In genomic region chr1:10291705-10292104, GRCh38 we compare ENCODE assay signal across 23 cellular contexts.
DNase-seq lines count a peak whose midpoint lies in the region; ATAC-seq, FAIRE-seq and TF ChIP-seq lines count a peak whose summit lies in the region.
"Had no signal": no experiment of that assay in that cellular context is flagged by ENCODE, and none has a peak within 500 bp of the region (broad histone marks: within the 10 kb centered on the region; RNA-seq: fewer than 3 reads in every experiment).

No MANE protein-coding gene starts in this region.

- H3K36me3 ChIP-seq in liver (ENCODE audit: control insufficient read depth in 4 of 4, insufficient read depth in 3 of 4, low read depth in 1 of 4, low read length in 3 of 4) = peaks cover 4 to 21% (median 15%) of the 10 kb centered on the region in 4 donors
- H3K36me3 ChIP-seq in skeletal muscle tissue (ENCODE audit: control insufficient read depth in 3 of 3, insufficient read depth in 3 of 3, low read length in 3 of 3) = peaks cover 33 to 70% (median 52%) of the 10 kb centered on the region in 3 donors

- H3K4me3 ChIP-seq in A549 (no peak overlapping the region), liver (ENCODE audit: low read depth in 1 of 3, low read length in 3 of 3) (no peak overlapping the region), skeletal muscle tissue (ENCODE audit: low read length in 3 of 3) (no peak overlapping the region)
- H3K4me3 ChIP-seq: Peyer's patch had no signal

- WGBS in A549 (ENCODE audit: missing lambda C conversion rate) = 78% methylated on average over 1 of the region's 1 CpG
- 52% methylated on average over 1 of the region's 1 CpG for WGBS in liver

- TF ChIP-seq RAD21 in A549 (conservative IDR thresholded peaks at IDR 0.05 in 1 of 2, IDR thresholded peaks at IDR 0.05 in 1 of 2) = no peak
- TF ChIP-seq RAD21 in liver (IDR thresholded peaks at IDR 0.05) = no peak

- peak overlapping the region in 3 of 5 experiments; percentile 76 to 84 (median 81) for H3K27ac Mint-ChIP-seq in brain
- H3K27ac Mint-ChIP-seq in Calu3 (ENCODE audit: unreplicated experiment) = no peak overlapping the region

- H3K4me3 Mint-ChIP-seq in brain (no peak overlapping the region), Calu3 (ENCODE audit: low read depth, unreplicated experiment) (no peak overlapping the region)
- H3K4me3 Mint-ChIP-seq: CD8-positive, alpha-beta memory T cell had no signal

- POLR2A ChIA-PET in A549 (lab: Yijun Ruan, JAX) = no interaction called here
- POLR2A ChIA-PET in HEK293T (lab: Yijun Ruan, JAX) = no interaction called here

- H3K27me3 Mint-ChIP-seq in brain = no peaks in the 10 kb centered on the region
- H3K27me3 Mint-ChIP-seq in Calu3 (ENCODE audit: unreplicated experiment) = no peaks in the 10 kb centered on the region
- H3K27me3 Mint-ChIP-seq: CD8-positive, alpha-beta memory T cell had no signal

- no TSS peak for BruUV-seq in Calu3 (replicated peaks; lab: Mats Ljungman, UMichigan)

- H3K4me1 Mint-ChIP-seq in brain (peaks cover 55% of the 10 kb centered on the region), Calu3 (ENCODE audit: low read depth, unreplicated experiment) (no peaks in the 10 kb centered on the region)
- H3K4me1 Mint-ChIP-seq: CD8-positive, alpha-beta memory T cell had no signal

- no peak for FAIRE-seq in A549 (lab: Jason Lieb, UNC)
- FAIRE-seq: D721Med, H54 had no signal

- peak overlapping the region in 1 of 2 donors; percentile 69 for H3K9ac ChIP-seq in liver (ENCODE audit: low read depth in 1 of 2, low read length in 2 of 2)
- H3K9ac ChIP-seq in skeletal muscle tissue (ENCODE audit: low read depth in 1 of 3, low read length in 3 of 3) = no peak overlapping the region

- TF ChIP-seq CTCF in A549 (IDR thresholded peaks at IDR 0.05) (no peak), brain (conservative IDR thresholded peaks at IDR 0.05) (no peak), liver (IDR thresholded peaks at IDR 0.05; ENCODE audit: low read depth, low read length, missing input control) (no peak), Calu3 (IDR thresholded peaks at IDR 0.05; ENCODE audit: unreplicated experiment) (no peak)

- no peak for DNase-seq in A549 (ENCODE audit: low read depth in 1 of 2, low spot score in 1 of 2)
- DNase-seq in HEK293T (ENCODE audit: extremely low spot score) = no peak
- no peak for DNase-seq in Calu3
- DNase-seq in stimulated activated CD4-positive, alpha-beta T cell treated with anti-CD3 and anti-CD28 coated beads, Interleukin-2, amount 100 ng/mL, for 48 hours = no peak
- DNase-seq in GOT3 (lab: John Stamatoyannopoulos, UW) = no peak
- DNase-seq: CD8-positive, alpha-beta memory T cell; DMS53; GF-D8; KBM-7; NCI-H1092 treated with DMSO at 0.1 percent for 48 hours; NCI-H1436 treated with DMSO at 0.1 percent for 48 hours; NCI-H1930; NCI-H2227 treated with DMSO at 0.1 percent for 48 hours; NCI-H510A; NK-92 treated with Interleukin-12 subunit alpha and Interleukin-12 subunit beta, amount 100 ng/mL, for 24 hours; Peyer's patch had no signal

- H3K9me3 ChIP-seq in A549 (no peaks in the 10 kb centered on the region), liver (ENCODE audit: control insufficient read depth in 4 of 4, low read length in 3 of 4) (no peaks in the 10 kb centered on the region), skeletal muscle tissue (ENCODE audit: control insufficient read depth in 3 of 3, low read length in 3 of 3) (no peaks in the 10 kb centered on the region)
- H3K9me3 ChIP-seq: Peyer's patch had no signal

- CTCF ChIA-PET in A549 (lab: Yijun Ruan, JAX) (no interaction called here), HEK293T (lab: Yijun Ruan, JAX) (no interaction called here), Calu3 (lab: Charles Lee) (no interaction called here)

- peaks cover 80% of the 10 kb centered on the region for H3K36me3 Mint-ChIP-seq in brain
- no peaks in the 10 kb centered on the region for H3K36me3 Mint-ChIP-seq in Calu3 (ENCODE audit: insufficient read depth, unreplicated experiment)

- TF ChIP-seq EP300 in A549 (IDR thresholded peaks at IDR 0.05) = no peak

- TF ChIP-seq POLR2A in A549 (IDR thresholded peaks at IDR 0.05; ENCODE audit: low read length) = no peak

- intact Hi-C loops in Calu3 (cut with micrococcal nuclease; ENCODE audit: unreplicated experiment) = no loop called here

- ATAC-seq in A549 = no peak
- ATAC-seq: SK-N-SH treated with all-trans-retinoic acid at 6 μM for 48 hours had no signal

- no peaks in the 10 kb centered on the region for H3K27me3 ChIP-seq in liver (ENCODE audit: control insufficient read depth in 4 of 4, insufficient read depth in 4 of 4, low read length in 3 of 4)
- H3K27me3 ChIP-seq in skeletal muscle tissue (ENCODE audit: control insufficient read depth in 3 of 3, insufficient read depth in 3 of 3, low read length in 3 of 3) = no peaks in the 10 kb centered on the region
- H3K27me3 ChIP-seq: Peyer's patch had no signal

- H3K4me1 ChIP-seq in A549 = peaks cover 11% of the 10 kb centered on the region; the same call in 2 of the 3 replicates
- peaks cover 4 to 20% (median 11%) of the 10 kb centered on the region in 4 donors for H3K4me1 ChIP-seq in liver (ENCODE audit: control insufficient read depth in 4 of 4, insufficient read depth in 4 of 4, low read length in 3 of 4)
- peaks cover 13 to 20% (median 20%) of the 10 kb centered on the region in 3 donors for H3K4me1 ChIP-seq in skeletal muscle tissue (ENCODE audit: control insufficient read depth in 3 of 3, insufficient read depth in 3 of 3, low read length in 3 of 3)
- H3K4me1 ChIP-seq: Peyer's patch had no signal

- H3K4me2 ChIP-seq in A549 = no peak overlapping the region; the same call in 2 of the 3 replicates

- no peak overlapping the region for H3K27ac ChIP-seq in A549
- peak overlapping the region; percentile 77 to 92 for H3K27ac ChIP-seq in liver (ENCODE audit: low read depth in 1 of 2, low read length in 2 of 2)
- peak overlapping the region; percentile 10 for H3K27ac ChIP-seq in skeletal muscle tissue (ENCODE audit: low read depth, low read length)
- H3K27ac ChIP-seq: C4-2B, Peyer's patch had no signal

- H3K9me3 Mint-ChIP-seq in brain (no peaks in the 10 kb centered on the region), Calu3 (ENCODE audit: low read depth, unreplicated experiment) (no peaks in the 10 kb centered on the region)
- H3K9me3 Mint-ChIP-seq: CD8-positive, alpha-beta memory T cell had no signal

TF ChIP-seq in A549, 52 proteins besides CTCF, POLR2A, EP300 and RAD21:
- TF ChIP-seq KDM5A (IDR thresholded peaks at IDR 0.05) (no peak), MAFK (IDR thresholded peaks at IDR 0.05; ENCODE audit: partially characterized antibody) (peak; percentile 52)

TF ChIP-seq in liver, 16 proteins besides CTCF, POLR2A, EP300 and RAD21 (continues in another document):
- TF ChIP-seq TAF1 (conservative IDR thresholded peaks at IDR 0.05) (no peak), HNF4A (conservative IDR thresholded peaks at IDR 0.05) (no peak), FOXA2 (IDR thresholded peaks at IDR 0.05) (no peak), REST (IDR thresholded peaks at IDR 0.05) (no peak), SP1 (IDR thresholded peaks at IDR 0.05) (no peak)

TF ChIP-seq in HEK293T, 16 proteins besides CTCF, POLR2A, EP300 and RAD21:
- TF ChIP-seq FOXK2 (IDR thresholded peaks at IDR 0.05) = no peak
- TF ChIP-seq ELF4 (IDR thresholded peaks at IDR 0.05) = no peak
- no peak for TF ChIP-seq FOXA1 (IDR thresholded peaks at IDR 0.05)
- no peak for TF ChIP-seq LEF1 (IDR thresholded peaks at IDR 0.05; ENCODE audit: borderline replicate concordance)
- no peak for TF ChIP-seq PKNOX1 (IDR thresholded peaks at IDR 0.05)
- no peak for TF ChIP-seq FOXM1 (IDR thresholded peaks at IDR 0.05; ENCODE audit: borderline replicate concordance)
- no peak for TF ChIP-seq SUZ12 (IDR thresholded peaks at IDR 0.05)
- TF ChIP-seq L3MBTL2 (conservative IDR thresholded peaks at IDR 0.05) = no peak
- no peak for TF ChIP-seq ZNF384 (IDR thresholded peaks at IDR 0.05)
- TF ChIP-seq NFRKB (IDR thresholded peaks at IDR 0.05) = no peak
- no peak for TF ChIP-seq HDGF (IDR thresholded peaks at IDR 0.05; ENCODE audit: borderline replicate concordance)
- no peak for TF ChIP-seq TARDBP (IDR thresholded peaks at IDR 0.05)
- TF ChIP-seq SP1 (IDR thresholded peaks at IDR 0.05) = no peak

Comparison
In these comparisons a context has a peak if more than half of its experiments do, and no peak if none do; other contexts are left out.
1. H3K27ac ChIP-seq: peak in liver (2 of 2) and skeletal muscle tissue (single experiment); none in A549 (0 of 2).